32 cellular contexts compared by ENCODE assay signal in the genomic region with DNA sequence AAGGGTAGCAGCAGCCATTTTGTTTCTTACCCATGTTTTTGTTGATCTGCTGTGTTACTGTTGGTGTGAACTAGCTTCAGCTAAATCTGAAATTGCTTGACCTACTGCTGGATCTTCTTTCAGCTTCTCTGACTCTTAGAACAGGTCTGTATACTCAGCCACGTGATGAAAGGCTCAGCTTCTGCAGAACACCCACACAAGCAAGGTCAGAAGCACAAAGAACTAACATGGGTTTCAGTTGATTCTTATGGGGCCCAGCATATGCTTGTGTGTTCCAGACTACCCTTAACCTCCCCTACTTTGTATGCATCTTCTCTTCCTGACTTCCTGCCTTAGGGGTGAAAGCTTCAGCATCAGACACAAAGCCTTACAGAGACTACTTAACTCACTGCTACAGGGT.
"Had no signal": no experiment of that assay in that cellular context is flagged by ENCODE, and none has a peak within 500 bp of the region (broad histone marks: within the 10 kb centered on the region; RNA-seq: fewer than 3 reads in every experiment).

No MANE protein-coding gene starts in this region.

- H3K4me1 ChIP-seq: ascending aorta, esophagus squamous epithelium, parathyroid adenoma, psoas muscle, sigmoid colon had no signal

- H3K27me3 ChIP-seq: ascending aorta, brain microvascular endothelial cell, esophagus squamous epithelium, sigmoid colon, vagina had no signal

- H3K27ac Mint-ChIP-seq: activated CD4-positive, alpha-beta memory T cell treated with anti-CD3 and anti-CD28 coated beads, Interleukin-2, amount 10 ng/mL, durations not matched to agents 7 days and 5 days; activated CD4-positive, alpha-beta T cell treated with anti-CD3 and anti-CD28 coated beads, Interleukin-2, amount 10 ng/mL, durations not matched to agents 7 days and 5 days; activated naive CD4-positive, alpha-beta T cell treated with anti-CD3 and anti-CD28 coated beads, Interleukin-2, amount 10 ng/mL, durations not matched to agents 7 days and 5 days; activated naive CD8-positive, alpha-beta T cell treated with anti-CD3 and anti-CD28 coated beads, Interleukin-2, amount 10 ng/mL, durations not matched to agents 7 days and 5 days; activated T-cell treated with anti-CD3 and anti-CD28 coated beads, Interleukin-2, amount 50 U/mL, for 24 hours; dendritic cell treated with granulocyte-macrophage colony-stimulating factor and Interleukin-4, amounts not matched to agents 40 ng/mL and 50 ng/mL, for 4 days; naive B cell; nephron progenitor cell; stimulated activated memory B cell treated with anti-CD40 and anti-IgM and Interleukin-4, amounts not matched to agents 10 μg/mL and 1 μg/mL and 100 μg/mL, for 72 hours; stimulated activated naive CD8-positive, alpha-beta T cell treated with anti-CD3 and anti-CD28 coated beads, Interleukin-15, amount 100 ng/mL, for 72 hours; type B pancreatic cell; WTC11 had no signal

- H3K27ac ChIP-seq: ascending aorta, brain microvascular endothelial cell, epithelial cell of prostate, esophagus squamous epithelium, parathyroid adenoma, psoas muscle, sigmoid colon, vagina had no signal

- H3K36me3 ChIP-seq: ascending aorta, brain microvascular endothelial cell, esophagus squamous epithelium, sigmoid colon, vagina had no signal

- H3K9me3 ChIP-seq: ascending aorta, esophagus squamous epithelium, psoas muscle, sigmoid colon, vagina had no signal

- H3K36me3 Mint-ChIP-seq: activated naive CD4-positive, alpha-beta T cell treated with anti-CD3 and anti-CD28 coated beads, Interleukin-2, amount 10 ng/mL, durations not matched to agents 7 days and 5 days; activated naive CD8-positive, alpha-beta T cell treated with anti-CD3 and anti-CD28 coated beads, Interleukin-2, amount 10 ng/mL, durations not matched to agents 7 days and 5 days; naive B cell; stimulated activated memory B cell treated with anti-CD40 and anti-IgM and Interleukin-4, amounts not matched to agents 10 μg/mL and 1 μg/mL and 100 μg/mL, for 72 hours; type B pancreatic cell; WTC11 had no signal

- DNase-seq: activated CD4-positive, alpha-beta memory T cell treated with anti-CD3 and anti-CD28 coated beads, Interleukin-2, amount 10 ng/mL, durations not matched to agents 7 days and 5 days; activated CD4-positive, alpha-beta T cell treated with anti-CD3 and anti-CD28 coated beads for 1 hour; activated CD4-positive, alpha-beta T cell treated with anti-CD3 and anti-CD28 coated beads, Interleukin-2, amount 10 ng/mL, durations not matched to agents 7 days and 5 days; activated CD8-positive, alpha-beta memory T cell treated with anti-CD3 and anti-CD28 coated beads, Interleukin-2, amount 50 U/mL, for 48 hours; activated gamma-delta T cell; activated naive CD4-positive, alpha-beta T cell treated with anti-CD3 and anti-CD28 coated beads, Interleukin-2, amount 10 ng/mL, durations not matched to agents 7 days and 5 days; activated naive CD8-positive, alpha-beta T cell treated with anti-CD3 and anti-CD28 coated beads, Interleukin-2, amount 10 ng/mL, durations not matched to agents 7 days and 5 days; activated T-cell treated with anti-CD3 and anti-CD28 coated beads, Interleukin-2, amount 50 U/mL, for 24 hours; brain microvascular endothelial cell; esophagus squamous epithelium; glutamatergic neuron; islet precursor cell; left cardiac atrium; left ventricle myocardium superior; naive B cell; nephron progenitor cell; nucleus accumbens; psoas muscle; sigmoid colon; small intestine; stimulated activated CD4-positive, alpha-beta T cell treated with anti-CD3 and anti-CD28 coated beads, Interleukin-4, amount 100 ng/mL, for 24 hours; stimulated activated naive CD8-positive, alpha-beta T cell treated with anti-CD3 and anti-CD28 coated beads, Interleukin-15, amount 100 ng/mL, for 72 hours; substantia nigra had no signal

- FAIRE-seq: frontal cortex, small intestine had no signal

- H3K79me2 ChIP-seq: parathyroid adenoma had no signal

- ATAC-seq: left cardiac atrium; left ventricle myocardium superior; psoas muscle; stimulated activated memory B cell treated with anti-CD40 and anti-IgM and Interleukin-4, amounts not matched to agents 10 μg/mL and 1 μg/mL and 100 μg/mL, for 72 hours; stimulated activated naive CD8-positive, alpha-beta T cell treated with anti-CD3 and anti-CD28 coated beads, Interleukin-15, amount 100 ng/mL, for 72 hours; WTC11 had no signal

- H3K4me1 Mint-ChIP-seq: activated CD4-positive, alpha-beta memory T cell treated with anti-CD3 and anti-CD28 coated beads, Interleukin-2, amount 10 ng/mL, durations not matched to agents 7 days and 5 days; activated CD4-positive, alpha-beta T cell treated with anti-CD3 and anti-CD28 coated beads, Interleukin-2, amount 10 ng/mL, durations not matched to agents 7 days and 5 days; activated naive CD4-positive, alpha-beta T cell treated with anti-CD3 and anti-CD28 coated beads, Interleukin-2, amount 10 ng/mL, durations not matched to agents 7 days and 5 days; activated naive CD8-positive, alpha-beta T cell treated with anti-CD3 and anti-CD28 coated beads, Interleukin-2, amount 10 ng/mL, durations not matched to agents 7 days and 5 days; naive B cell; nephron progenitor cell; stimulated activated memory B cell treated with anti-CD40 and anti-IgM and Interleukin-4, amounts not matched to agents 10 μg/mL and 1 μg/mL and 100 μg/mL, for 72 hours; stimulated activated naive CD8-positive, alpha-beta T cell treated with anti-CD3 and anti-CD28 coated beads, Interleukin-15, amount 100 ng/mL, for 72 hours; WTC11 had no signal

- H3K27me3 Mint-ChIP-seq: activated CD4-positive, alpha-beta memory T cell treated with anti-CD3 and anti-CD28 coated beads, Interleukin-2, amount 10 ng/mL, durations not matched to agents 7 days and 5 days; activated CD4-positive, alpha-beta T cell treated with anti-CD3 and anti-CD28 coated beads, Interleukin-2, amount 10 ng/mL, durations not matched to agents 7 days and 5 days; activated naive CD4-positive, alpha-beta T cell treated with anti-CD3 and anti-CD28 coated beads, Interleukin-2, amount 10 ng/mL, durations not matched to agents 7 days and 5 days; activated naive CD8-positive, alpha-beta T cell treated with anti-CD3 and anti-CD28 coated beads, Interleukin-2, amount 10 ng/mL, durations not matched to agents 7 days and 5 days; activated T-cell treated with anti-CD3 and anti-CD28 coated beads, Interleukin-2, amount 50 U/mL, for 24 hours; dendritic cell treated with granulocyte-macrophage colony-stimulating factor and Interleukin-4, amounts not matched to agents 40 ng/mL and 50 ng/mL, for 4 days; naive B cell; stimulated activated memory B cell treated with anti-CD40 and anti-IgM and Interleukin-4, amounts not matched to agents 10 μg/mL and 1 μg/mL and 100 μg/mL, for 72 hours; stimulated activated naive CD8-positive, alpha-beta T cell treated with anti-CD3 and anti-CD28 coated beads, Interleukin-15, amount 100 ng/mL, for 72 hours; type B pancreatic cell had no signal

- H3K9me3 Mint-ChIP-seq: activated naive CD8-positive, alpha-beta T cell treated with anti-CD3 and anti-CD28 coated beads, Interleukin-2, amount 10 ng/mL, durations not matched to agents 7 days and 5 days; dendritic cell treated with granulocyte-macrophage colony-stimulating factor and Interleukin-4, amounts not matched to agents 40 ng/mL and 50 ng/mL, for 4 days; nephron progenitor cell; type B pancreatic cell had no signal

- H3K4me3 ChIP-seq: ascending aorta, esophagus squamous epithelium, psoas muscle, sigmoid colon, vagina had no signal

- H2AFZ ChIP-seq: parathyroid adenoma had no signal

- H3K4me3 Mint-ChIP-seq: activated CD4-positive, alpha-beta memory T cell treated with anti-CD3 and anti-CD28 coated beads, Interleukin-2, amount 10 ng/mL, durations not matched to agents 7 days and 5 days; activated CD4-positive, alpha-beta T cell treated with anti-CD3 and anti-CD28 coated beads, Interleukin-2, amount 10 ng/mL, durations not matched to agents 7 days and 5 days; activated naive CD4-positive, alpha-beta T cell treated with anti-CD3 and anti-CD28 coated beads, Interleukin-2, amount 10 ng/mL, durations not matched to agents 7 days and 5 days; activated naive CD8-positive, alpha-beta T cell treated with anti-CD3 and anti-CD28 coated beads, Interleukin-2, amount 10 ng/mL, durations not matched to agents 7 days and 5 days; activated T-cell treated with anti-CD3 and anti-CD28 coated beads, Interleukin-2, amount 50 U/mL, for 24 hours; dendritic cell treated with granulocyte-macrophage colony-stimulating factor and Interleukin-4, amounts not matched to agents 40 ng/mL and 50 ng/mL, for 4 days; naive B cell; nephron progenitor cell; stimulated activated memory B cell treated with anti-CD40 and anti-IgM and Interleukin-4, amounts not matched to agents 10 μg/mL and 1 μg/mL and 100 μg/mL, for 72 hours; stimulated activated naive CD8-positive, alpha-beta T cell treated with anti-CD3 and anti-CD28 coated beads, Interleukin-15, amount 100 ng/mL, for 72 hours; type B pancreatic cell; WTC11 had no signal

- H3K9ac ChIP-seq: parathyroid adenoma had no signal
